ENCODE assay signal across 21 cellular contexts in genomic region chr12:84779169-84779568, GRCh38.
"Had no signal": no experiment of that assay in that cellular context is flagged by ENCODE, and none has a peak within 500 bp of the region (broad histone marks: within the 10 kb centered on the region; RNA-seq: fewer than 3 reads in every experiment).

No MANE protein-coding gene starts in this region.

- H3K27ac Mint-ChIP-seq: activated CD4-positive, alpha-beta memory T cell treated with anti-CD3 and anti-CD28 coated beads, Interleukin-2, amount 10 ng/mL, durations not matched to agents 7 days and 5 days; activated naive CD8-positive, alpha-beta T cell treated with anti-CD3 and anti-CD28 coated beads, Interleukin-2, amount 50 U/mL, for 24 hours; activated T-helper 1 cell treated with anti-CD3 and anti-CD28 coated beads, Interleukin-12 subunit alpha, Interleukin-12 subunit beta, Interleukin-2, Interleukin-4 antibody, amounts not matched to agents 30 ng/mL and 10 ng/mL and 1 ng/mL, durations not matched to agents 14 hours and 24 hours and 36 hours; immature natural killer cell; memory B cell; stimulated activated naive B cell treated with anti-CD40 and anti-IgM and Interleukin-4, amounts not matched to agents 10 μg/mL and 1 μg/mL and 100 μg/mL, for 72 hours; T-helper 17 cell had no signal

- H3K36me3 Mint-ChIP-seq: immature natural killer cell; memory B cell; stimulated activated naive B cell treated with anti-CD40 and anti-IgM and Interleukin-4, amounts not matched to agents 10 μg/mL and 1 μg/mL and 100 μg/mL, for 72 hours had no signal

- H3K4me3 Mint-ChIP-seq: activated CD4-positive, alpha-beta memory T cell treated with anti-CD3 and anti-CD28 coated beads, Interleukin-2, amount 10 ng/mL, durations not matched to agents 7 days and 5 days; activated naive CD8-positive, alpha-beta T cell treated with anti-CD3 and anti-CD28 coated beads, Interleukin-2, amount 50 U/mL, for 24 hours; activated T-helper 1 cell treated with anti-CD3 and anti-CD28 coated beads, Interleukin-12 subunit alpha, Interleukin-12 subunit beta, Interleukin-2, Interleukin-4 antibody, amounts not matched to agents 30 ng/mL and 10 ng/mL and 1 ng/mL, durations not matched to agents 14 hours and 24 hours and 36 hours; immature natural killer cell; memory B cell; stimulated activated naive B cell treated with anti-CD40 and anti-IgM and Interleukin-4, amounts not matched to agents 10 μg/mL and 1 μg/mL and 100 μg/mL, for 72 hours; T-helper 17 cell had no signal

- H3K27me3 Mint-ChIP-seq: activated CD4-positive, alpha-beta memory T cell treated with anti-CD3 and anti-CD28 coated beads, Interleukin-2, amount 10 ng/mL, durations not matched to agents 7 days and 5 days; activated naive CD8-positive, alpha-beta T cell treated with anti-CD3 and anti-CD28 coated beads, Interleukin-2, amount 50 U/mL, for 24 hours; memory B cell; stimulated activated naive B cell treated with anti-CD40 and anti-IgM and Interleukin-4, amounts not matched to agents 10 μg/mL and 1 μg/mL and 100 μg/mL, for 72 hours; T-helper 17 cell had no signal

- H3K27ac ChIP-seq: body of pancreas, foreskin keratinocyte, sigmoid colon, transverse colon, vagina had no signal

- H3K9me3 ChIP-seq: body of pancreas, mucosa of descending colon, sigmoid colon, transverse colon, vagina had no signal

- H3K9me3 Mint-ChIP-seq: activated CD4-positive, alpha-beta memory T cell treated with anti-CD3 and anti-CD28 coated beads, Interleukin-2, amount 10 ng/mL, durations not matched to agents 7 days and 5 days; activated naive CD8-positive, alpha-beta T cell treated with anti-CD3 and anti-CD28 coated beads, Interleukin-2, amount 50 U/mL, for 24 hours; activated T-helper 1 cell treated with anti-CD3 and anti-CD28 coated beads, Interleukin-12 subunit alpha, Interleukin-12 subunit beta, Interleukin-2, Interleukin-4 antibody, amounts not matched to agents 30 ng/mL and 10 ng/mL and 1 ng/mL, durations not matched to agents 14 hours and 24 hours and 36 hours; stimulated activated naive B cell treated with anti-CD40 and anti-IgM and Interleukin-4, amounts not matched to agents 10 μg/mL and 1 μg/mL and 100 μg/mL, for 72 hours had no signal

- H3K27me3 ChIP-seq: body of pancreas, foreskin keratinocyte, sigmoid colon, transverse colon, vagina had no signal

- H3K4me3 ChIP-seq: body of pancreas, mucosa of descending colon, sigmoid colon, transverse colon, vagina had no signal

- H3K4me1 Mint-ChIP-seq: activated CD4-positive, alpha-beta memory T cell treated with anti-CD3 and anti-CD28 coated beads, Interleukin-2, amount 10 ng/mL, durations not matched to agents 7 days and 5 days; activated naive CD8-positive, alpha-beta T cell treated with anti-CD3 and anti-CD28 coated beads, Interleukin-2, amount 50 U/mL, for 24 hours; immature natural killer cell; memory B cell; stimulated activated naive B cell treated with anti-CD40 and anti-IgM and Interleukin-4, amounts not matched to agents 10 μg/mL and 1 μg/mL and 100 μg/mL, for 72 hours; T-helper 17 cell had no signal

- ATAC-seq: activated naive CD8-positive, alpha-beta T cell treated with anti-CD3 and anti-CD28 coated beads, Interleukin-2, amount 50 U/mL, for 24 hours; body of pancreas; foreskin keratinocyte; left colon; mucosa of descending colon; stimulated activated naive B cell treated with anti-CD40 and anti-IgM and Interleukin-4, amounts not matched to agents 10 μg/mL and 1 μg/mL and 100 μg/mL, for 72 hours; T-helper 17 cell had no signal

- DNase-seq: activated CD4-positive, alpha-beta memory T cell treated with anti-CD3 and anti-CD28 coated beads, Interleukin-2, amount 10 ng/mL, durations not matched to agents 7 days and 5 days; activated CD4-positive, alpha-beta T cell treated with anti-CD3 and anti-CD28 coated beads for 48 hours; activated gamma-delta T cell; activated naive CD4-positive, alpha-beta T cell treated with anti-CD3 and anti-CD28 coated beads, Interleukin-2, amount 50 U/mL, for 16 hours; activated naive CD8-positive, alpha-beta T cell treated with anti-CD3 and anti-CD28 coated beads, Interleukin-2, amount 50 U/mL, for 24 hours; body of pancreas; foreskin keratinocyte; immature natural killer cell; left colon; mucosa of descending colon; posterior cingulate gyrus; retina; sigmoid colon; stimulated activated CD4-positive, alpha-beta T cell treated with anti-CD3 and anti-CD28 coated beads, Interleukin-2, amount 100 ng/mL, for 48 hours; stimulated activated CD8-positive, alpha-beta memory T cell treated with anti-CD3 and anti-CD28 coated beads, Interleukin-4, amount 100 ng/mL, for 48 hours; stimulated activated naive B cell treated with anti-CD40 and anti-IgM and Interleukin-4, amounts not matched to agents 10 μg/mL and 1 μg/mL and 100 μg/mL, for 72 hours; T-helper 17 cell; transverse colon had no signal

- H3K4me1 ChIP-seq: body of pancreas, foreskin keratinocyte, sigmoid colon, transverse colon, vagina had no signal

- H3K36me3 ChIP-seq: sigmoid colon, transverse colon, vagina had no signal
